In the genomic region with DNA sequence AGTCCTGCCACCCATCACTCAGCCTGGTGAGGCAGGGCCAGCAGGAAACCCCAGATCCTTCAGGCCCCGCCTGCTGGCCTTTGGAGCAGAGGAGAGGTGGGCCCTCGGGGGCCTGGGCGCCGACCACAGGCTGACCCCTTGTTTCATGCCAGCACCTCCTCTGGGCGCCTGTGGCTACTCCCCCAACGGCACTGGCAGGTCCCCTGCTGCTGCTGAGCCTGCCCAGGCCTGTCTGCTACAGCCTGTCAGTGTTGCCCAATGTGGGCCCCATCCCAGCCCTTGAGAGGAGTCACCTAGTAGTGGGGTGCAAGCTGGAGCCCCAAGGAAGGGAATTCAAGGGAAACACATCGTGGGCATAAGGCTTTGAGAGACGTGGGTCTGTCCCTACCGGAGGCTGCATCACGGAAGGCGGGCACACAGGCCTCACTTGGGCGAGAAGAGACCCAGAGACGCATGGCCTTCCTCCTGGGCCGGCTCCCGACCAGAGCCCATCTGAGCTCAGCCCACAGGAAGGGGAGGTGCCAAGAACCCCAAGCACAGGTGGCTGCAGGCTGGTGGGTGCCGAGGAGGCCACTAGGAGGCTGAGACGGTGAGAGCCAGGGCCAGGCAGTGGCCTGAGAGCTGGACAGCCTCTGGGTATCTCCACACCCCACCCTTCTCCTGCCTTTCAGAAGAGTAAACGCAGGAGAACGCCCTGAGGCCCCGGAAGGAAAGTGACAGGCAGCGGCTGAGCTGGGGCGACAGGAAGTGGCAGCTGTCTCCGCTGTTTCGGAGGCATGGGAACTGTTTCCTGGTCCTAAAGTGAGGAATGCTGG, we compare ENCODE assay signal across 8 cellular contexts. TPM values are rescaled to one million over a fixed set of nuclear protein-coding genes. Genes with fewer than 3 reads are reported as not detected.
DNase-seq lines count a peak whose midpoint lies in the region; ATAC-seq, FAIRE-seq and TF ChIP-seq lines count a peak whose summit lies in the region.

No MANE protein-coding gene starts in this region.

- no peaks in the 10 kb centered on the region for H3K9me2 ChIP-seq in DOHH2 (replicated peaks; ENCODE audit: control insufficient read depth, low read length)

- peak overlapping the region; percentile 72 for H3K4me3 ChIP-seq in DOHH2 (ENCODE audit: low read length)
- no peak overlapping the region for H3K4me3 ChIP-seq in astrocyte (ENCODE audit: insufficient read depth, low read depth, low read length)

- H2AFZ ChIP-seq in astrocyte (ENCODE audit: low read depth, low read length): peak overlapping the region; percentile 41

- peak overlapping the region; percentile 34 for H3K27ac Mint-ChIP-seq in astrocyte (ENCODE audit: unreplicated experiment)

- TF ChIP-seq CTCF in DOHH2 (IDR thresholded peaks at IDR 0.05; ENCODE audit: low read depth, low read length, poor library complexity, severe bottlenecking) (peak; percentile 48), LNCAP (IDR thresholded peaks at IDR 0.05) (peak; percentile 50; the same call in 1 of the 2 replicates), astrocyte (IDR thresholded peaks at IDR 0.05; ENCODE audit: insufficient read depth, low read depth, low read length) (peak; percentile 15)

- H3F3A ChIP-seq in DOHH2 (ENCODE audit: control insufficient read depth, insufficient read depth): peaks cover 3% of the 10 kb centered on the region; the same call in 1 of the 2 replicates

- H3K4me1 ChIP-seq in DOHH2 (ENCODE audit: control insufficient read depth, low read length): peaks cover 34% of the 10 kb centered on the region
- H3K4me1 ChIP-seq in astrocyte (ENCODE audit: insufficient read depth, low read length): peaks cover 6% of the 10 kb centered on the region

- H3K4me3 Mint-ChIP-seq in astrocyte (ENCODE audit: unreplicated experiment): no peak overlapping the region

- no peaks in the 10 kb centered on the region for H4K20me1 ChIP-seq in DOHH2 (ENCODE audit: control insufficient read depth, insufficient read depth, low read depth, low read length)
- no peaks in the 10 kb centered on the region for H4K20me1 ChIP-seq in astrocyte (ENCODE audit: insufficient read depth, low read length)

- H3K27ac ChIP-seq in DOHH2 (ENCODE audit: low read depth, low read length): peak overlapping the region; percentile 70
- no peak overlapping the region for H3K27ac ChIP-seq in astrocyte (ENCODE audit: low read depth, low read length)

- DNase-seq in SW 1271 (lab: John Stamatoyannopoulos, UW) (peak; percentile 64 to 80), astrocyte (ENCODE audit: low read depth) (no peak), islet precursor cell (peak; percentile 99), LoVo (ENCODE audit: low spot score) (no peak)
- DNase-seq in stimulated activated CD4-positive, alpha-beta T cell treated with anti-CD3 and anti-CD28 coated beads, Interleukin-4, amount 100 ng/mL, for 24 hours: peak; percentile 66

- FAIRE-seq in astrocyte (lab: Jason Lieb, UNC): no peak

- peak; percentile 61 for ATAC-seq in GM21526 (IDR thresholded peaks at IDR 0.05; ENCODE audit: low FRiP score, unreplicated experiment)

- peak overlapping the region; percentile 23 for H3K9ac ChIP-seq in astrocyte (ENCODE audit: low read length)

- H3K36me3 ChIP-seq in DOHH2 (ENCODE audit: control insufficient read depth, low read length) (peaks cover 3% of the 10 kb centered on the region; the same call in 1 of the 2 replicates), astrocyte (ENCODE audit: insufficient read depth, low read length) (no peaks in the 10 kb centered on the region)

- H3K27me3 ChIP-seq in DOHH2 (ENCODE audit: control insufficient read depth, low read length) (no peaks in the 10 kb centered on the region), astrocyte (ENCODE audit: insufficient read depth, low read length) (no peaks in the 10 kb centered on the region)

- no peaks in the 10 kb centered on the region for H3K36me3 Mint-ChIP-seq in astrocyte (ENCODE audit: low read depth, unreplicated experiment)

- no peaks in the 10 kb centered on the region for H3K27me3 Mint-ChIP-seq in astrocyte (ENCODE audit: low read depth, unreplicated experiment)

- H3K4me2 ChIP-seq in DOHH2 (ENCODE audit: low read length) (peak overlapping the region; percentile 92), astrocyte (ENCODE audit: low read length) (peak overlapping the region; percentile 30)

- no peaks in the 10 kb centered on the region for H3K9me3 ChIP-seq in DOHH2 (ENCODE audit: control insufficient read depth, insufficient read depth, low read length)
- no peaks in the 10 kb centered on the region for H3K9me3 ChIP-seq in astrocyte (ENCODE audit: insufficient read depth, low read depth, low read length)

- H3K79me2 ChIP-seq in DOHH2 (ENCODE audit: control insufficient read depth, low read length) (no peaks in the 10 kb centered on the region; the same call in 1 of the 2 replicates), astrocyte (ENCODE audit: insufficient read depth, low read length) (no peaks in the 10 kb centered on the region)

- H3K9me3 Mint-ChIP-seq in astrocyte (ENCODE audit: unreplicated experiment): no peaks in the 10 kb centered on the region

- no peaks in the 10 kb centered on the region for H3K4me1 Mint-ChIP-seq in astrocyte (ENCODE audit: low read depth, unreplicated experiment)

RNA-seq across cellular contexts. Expression of a gene that starts 8.1 kb away (rescaled TPM):
- 156 and 203 TPM in 2 replicates for total RNA-seq in astrocyte

RNA-seq across cellular contexts. Expression of a gene that starts 40.5 kb away (rescaled TPM):
- total RNA-seq in astrocyte: 55.1 and 59.5 TPM in 2 replicates

RNA-seq across cellular contexts. Expression of a gene that starts 54.4 kb away (rescaled TPM):
- total RNA-seq in astrocyte: 91.4 and 102 TPM in 2 replicates

RNA-seq across cellular contexts. Expression of a gene that starts 54.5 kb away (rescaled TPM):
- total RNA-seq in astrocyte: 40.2 and 41.9 TPM in 2 replicates

Comparison
In these comparisons a context has a peak if more than half of its experiments do, and no peak if none do; other contexts are left out.
1. DNase-seq: peak in SW 1271 (2 of 2), islet precursor cell (single experiment) and stimulated activated CD4-positive, alpha-beta T cell treated with anti-CD3 and anti-CD28 coated beads, Interleukin-4, amount 100 ng/mL, for 24 hours (single experiment); none in astrocyte (single experiment) and LoVo (single experiment).
2. Peak in every context shown above with its lines, with median percentiles within 50 percentile points of each other: CTCF ChIP-seq.